18 cellular contexts compared by ENCODE assay signal in genomic region chr6:17477356-17477755, GRCh38.
A peak's percentile ranks its signal among the peaks of the same experiment; 100 is the strongest.
DNase-seq lines count a peak whose midpoint lies in the region; ATAC-seq and TF ChIP-seq lines count a peak whose summit lies in the region.
"Had no signal": no experiment of that assay in that cellular context is flagged by ENCODE, and none has a peak within 500 bp of the region (broad histone marks: within the 10 kb centered on the region; RNA-seq: fewer than 3 reads in every experiment).

No MANE protein-coding gene starts in this region.

- intact Hi-C loops in esophagus muscularis mucosa (cut with DNase I) (no loop called here), psoas muscle (cut with DNase I) (loop anchor here in 1 of 2 donors (10.0 kb wide), 1 partner anchor 193 kb away; the partner anchor contains the start of gene RBM24), colonic mucosa (cut with DNase I) (no loop called here)

- 42% methylated on average over 2 of the region's 2 CpGs for WGBS in SK-N-SH (ENCODE audit: low lambda C conversion rate)
- WGBS in esophagus muscularis mucosa: 88% methylated on average over 2 of the region's 2 CpGs
- WGBS in psoas muscle, 3 donors: 91 to 94% (median 91%) methylated on average over 2 of the region's 2 CpGs

- H3K36me3 ChIP-seq in SK-N-SH (replicated peaks in 1 of 2; ENCODE audit: control insufficient read depth in 1 of 2, insufficient read depth in 2 of 2, low read length in 1 of 2) (no peaks in the 10 kb centered on the region), esophagus muscularis mucosa (no peaks in the 10 kb centered on the region), psoas muscle (ENCODE audit: insufficient read depth in 1 of 2, low read depth in 1 of 2) (peaks cover 2 to 14% of the 10 kb centered on the region in 2 donors), skeletal muscle tissue (ENCODE audit: control insufficient read depth in 3 of 3, insufficient read depth in 3 of 3, low read length in 3 of 3) (peaks cover 0 to 2% (median 0%) of the 10 kb centered on the region in 3 donors), colonic mucosa (no peaks in the 10 kb centered on the region)

- H3K9ac ChIP-seq in SK-N-SH (no peak overlapping the region), skeletal muscle tissue (ENCODE audit: low read depth in 1 of 3, low read length in 3 of 3) (peak overlapping the region in 1 of 3 donors; percentile 8), colonic mucosa (ENCODE audit: low read depth in 2 of 2, low read length in 2 of 2) (no peak overlapping the region)

- no peak for DNase-seq in SK-N-SH
- DNase-seq in esophagus muscularis mucosa (ENCODE audit: extremely low spot score): no peak
- DNase-seq in psoas muscle: no peak
- no peak for DNase-seq in colonic mucosa
- DNase-seq: AML-193; CD4-positive, alpha-beta memory T cell; DMS153; DMS79; GOT3; H7; HFFc6 had no signal

- peak overlapping the region in 1 of 2 experiments; percentile 40; a peak in 1 of 4 replicates for H3K27ac ChIP-seq in SK-N-SH (ENCODE audit: low read depth in 2 of 2, low read length in 1 of 2)
- peak overlapping the region; percentile 40 to 85 (median 84) for H3K27ac ChIP-seq in esophagus muscularis mucosa (replicated peaks in 1 of 4)
- peak overlapping the region; percentile 88 for H3K27ac ChIP-seq in psoas muscle
- H3K27ac ChIP-seq in skeletal muscle tissue (ENCODE audit: low read depth, low read length): peak overlapping the region; percentile 97
- no peak overlapping the region for H3K27ac ChIP-seq in colonic mucosa
- H3K27ac ChIP-seq: 22Rv1, A549 had no signal

- no peak overlapping the region for H3K4me2 ChIP-seq in SK-N-SH
- H3K4me2 ChIP-seq: A549 had no signal

- H3K9me2 ChIP-seq in SK-N-SH: 0 out of 2 replicates have a peak, but pooled peaks cover 3% of the 10 kb centered on the region

- peaks cover 3% of the 10 kb centered on the region for H3F3A ChIP-seq in SK-N-SH (replicated peaks; ENCODE audit: insufficient read depth)

- H3K27me3 ChIP-seq in SK-N-SH (ENCODE audit: insufficient read depth): no peaks in the 10 kb centered on the region
- H3K27me3 ChIP-seq in esophagus muscularis mucosa: no peaks in the 10 kb centered on the region
- H3K27me3 ChIP-seq in psoas muscle (ENCODE audit: insufficient read depth in 3 of 3, low read length in 2 of 3): no peaks in the 10 kb centered on the region
- H3K27me3 ChIP-seq in skeletal muscle tissue (ENCODE audit: control insufficient read depth in 3 of 3, insufficient read depth in 3 of 3, low read length in 3 of 3): no peaks in the 10 kb centered on the region
- H3K27me3 ChIP-seq in colonic mucosa: no peaks in the 10 kb centered on the region

- no peaks in the 10 kb centered on the region for H4K20me1 ChIP-seq in SK-N-SH (ENCODE audit: insufficient read depth)

- no peak for TF ChIP-seq POLR2A in esophagus muscularis mucosa (IDR thresholded peaks at IDR 0.05; ENCODE audit: low read depth)

- CTCF ChIA-PET in SK-N-SH (lab: Yijun Ruan, JAX): no interaction called here

- H3K4me1 ChIP-seq in SK-N-SH (ENCODE audit: control insufficient read depth in 1 of 2, insufficient read depth in 2 of 2, low read depth in 1 of 2, low read length in 1 of 2) (peaks cover 12 to 24% of the 10 kb centered on the region in 2 experiments; a peak in 3 of 4 replicates), esophagus muscularis mucosa (peaks cover 12 to 61% (median 57%) of the 10 kb centered on the region in 4 donors), psoas muscle (peaks cover 60% of the 10 kb centered on the region), skeletal muscle tissue (ENCODE audit: control insufficient read depth in 3 of 3, insufficient read depth in 3 of 3, low read length in 3 of 3) (peaks cover 25 to 40% (median 27%) of the 10 kb centered on the region in 3 donors), colonic mucosa (peaks cover 5% of the 10 kb centered on the region)

- H3K79me2 ChIP-seq in SK-N-SH (ENCODE audit: insufficient read depth): no peaks in the 10 kb centered on the region

- H3K4me3 ChIP-seq in SK-N-SH (ENCODE audit: low read depth in 2 of 2, low read length in 1 of 2) (no peak overlapping the region), esophagus muscularis mucosa (no peak overlapping the region), psoas muscle (no peak overlapping the region), skeletal muscle tissue (ENCODE audit: low read length in 3 of 3) (no peak overlapping the region), colonic mucosa (no peak overlapping the region)
- H3K4me3 ChIP-seq: A549, GM12878 had no signal

- TF ChIP-seq CTCF in SK-N-SH (IDR thresholded peaks at IDR 0.05) (no peak), esophagus muscularis mucosa (IDR thresholded peaks at IDR 0.05) (no peak), psoas muscle (IDR thresholded peaks at IDR 0.05) (no peak), colonic mucosa (IDR thresholded peaks at IDR 0.05) (no peak)

- TF ChIP-seq EP300 in SK-N-SH (IDR thresholded peaks at IDR 0.05; ENCODE audit: borderline replicate concordance in 1 of 2, low read depth in 1 of 2, low read length in 1 of 2) (no peak), esophagus muscularis mucosa (IDR thresholded peaks at IDR 0.05) (no peak)

- no peak overlapping the region for H2AFZ ChIP-seq in SK-N-SH (ENCODE audit: low read depth)

- H3K9me3 ChIP-seq in SK-N-SH (no peaks in the 10 kb centered on the region), esophagus muscularis mucosa (no peaks in the 10 kb centered on the region), psoas muscle (no peaks in the 10 kb centered on the region), skeletal muscle tissue (ENCODE audit: control insufficient read depth in 3 of 3, low read length in 3 of 3) (no peaks in the 10 kb centered on the region), colonic mucosa (no peaks in the 10 kb centered on the region)
- H3K9me3 ChIP-seq: A549 had no signal

- POLR2A ChIA-PET in SK-N-SH (lab: Yijun Ruan, JAX): no interaction called here

- ATAC-seq in SK-N-SH treated with all-trans-retinoic acid at 6 μM for 48 hours: no peak
- ATAC-seq in psoas muscle: no peak
- no peak for ATAC-seq in HG03280 (IDR thresholded peaks at IDR 0.05; ENCODE audit: unreplicated experiment)
- ATAC-seq: A549, HCT116 had no signal

- TF ChIP-seq RAD21 in SK-N-SH (IDR thresholded peaks at IDR 0.05; ENCODE audit: low read length): no peak

TF ChIP-seq in SK-N-SH treated with all-trans-retinoic acid at 6 μM for 48 hours, 23 proteins besides CTCF, POLR2A, EP300 and RAD21 (continues in another document):
- no peak for TF ChIP-seq TSHZ2 (CRISPR knock-in tag; IDR thresholded peaks at IDR 0.05)
- no peak for TF ChIP-seq SNAI2 (CRISPR knock-in tag; IDR thresholded peaks at IDR 0.05)
- TF ChIP-seq TOX (CRISPR knock-in tag; IDR thresholded peaks at IDR 0.05; ENCODE audit: borderline replicate concordance): no peak
- TF ChIP-seq ISL1 (CRISPR knock-in tag; IDR thresholded peaks at IDR 0.05): peak; percentile 68
- peak; percentile 50; the same call in 1 of the 2 replicates for TF ChIP-seq ZC3H10 (CRISPR knock-in tag; IDR thresholded peaks at IDR 0.05)

TF ChIP-seq in SK-N-SH, 30 proteins besides CTCF, POLR2A, EP300 and RAD21:
- TF ChIP-seq USF2 (IDR thresholded peaks at IDR 0.05; ENCODE audit: borderline replicate concordance, low read depth, low read length): no peak
- TF ChIP-seq EZH2phosphoT487 (IDR thresholded peaks at IDR 0.05; ENCODE audit: borderline replicate concordance, low read depth): no peak
- TF ChIP-seq ZBTB33 (IDR thresholded peaks at IDR 0.05; ENCODE audit: borderline replicate concordance, low read depth): no peak
- no peak for TF ChIP-seq TEAD4 (IDR thresholded peaks at IDR 0.05; ENCODE audit: borderline replicate concordance, insufficient read depth)
